19 cellular contexts compared by ENCODE assay signal in genomic region chr14:28759658-28760313, GRCh38. TPM values are rescaled to one million over a fixed set of nuclear protein-coding genes. Genes with fewer than 3 reads are reported as not detected.
DNase-seq lines count a peak whose midpoint lies in the region; ATAC-seq and TF ChIP-seq lines count a peak whose summit lies in the region.
"Had no signal": no experiment of that assay in that cellular context is flagged by ENCODE, and none has a peak within 500 bp of the region (broad histone marks: within the 10 kb centered on the region; RNA-seq: fewer than 3 reads in every experiment).

No MANE protein-coding gene starts in this region.

- WGBS in HUES64, result under 1% methylated on average over 36 of the region's 36 CpGs
- WGBS in endodermal cell (ENCODE audit: insufficient coverage in 1 of 2, insufficient read length in 1 of 2), 2 experiments, result 1 to 4% methylated on average over 25 to 36 of the region's 36 CpGs

- H3K27ac Mint-ChIP-seq in endodermal cell (peak overlapping the region; percentile 63), neural progenitor cell (no peak overlapping the region)
- H3K27ac Mint-ChIP-seq: activated naive CD4-positive, alpha-beta T cell treated with anti-CD3 and anti-CD28 coated beads, Interleukin-2, amount 10 ng/mL, durations not matched to agents 7 days and 5 days had no signal

- no peaks in the 10 kb centered on the region for H3K9me3 ChIP-seq in HUES64 (ENCODE audit: insufficient read depth, low read depth, low read length)
- H3K9me3 ChIP-seq in endodermal cell (ENCODE audit: control insufficient read depth, low read length), result no peaks in the 10 kb centered on the region
- H3K9me3 ChIP-seq in neural progenitor cell (ENCODE audit: low read depth), result no peaks in the 10 kb centered on the region
- H3K9me3 ChIP-seq in gastrocnemius medialis, result no peaks in the 10 kb centered on the region
- H3K9me3 ChIP-seq: esophagus muscularis mucosa had no signal

- in situ Hi-C loops in gastrocnemius medialis (cut with MboI; ENCODE audit: low sequenced_read_pairs in 4 of 4), result loop anchor here in 2 of 4 donors (25.0 kb wide), 2 partner anchors 778 to 1453 kb away; no protein-coding TSS in a partner anchor

- H3K27ac ChIP-seq in HUES64 (ENCODE audit: low read depth, low read length), result no peak overlapping the region
- no peak overlapping the region for H3K27ac ChIP-seq in endodermal cell (ENCODE audit: low read depth, low read length)
- H3K27ac ChIP-seq in neural progenitor cell, result no peak overlapping the region
- H3K27ac ChIP-seq in gastrocnemius medialis, result no peak overlapping the region
- H3K27ac ChIP-seq: BLaER1 treated with 17β-estradiol and CSF1 and Interleukin-3, amounts not matched to agents 10 nM and 100 nM; esophagus muscularis mucosa; stomach had no signal

- peaks cover 17% of the 10 kb centered on the region for H3F3A ChIP-seq in neural progenitor cell (ENCODE audit: low read depth)

- peaks cover 53% of the 10 kb centered on the region for H3K4me1 Mint-ChIP-seq in endodermal cell
- H3K4me1 Mint-ChIP-seq in neural progenitor cell, result peaks cover 40% of the 10 kb centered on the region
- H3K4me1 Mint-ChIP-seq: activated naive CD4-positive, alpha-beta T cell treated with anti-CD3 and anti-CD28 coated beads, Interleukin-2, amount 10 ng/mL, durations not matched to agents 7 days and 5 days had no signal

- H3K4me3 Mint-ChIP-seq in endodermal cell, result peak overlapping the region; percentile 43
- H3K4me3 Mint-ChIP-seq in neural progenitor cell, result peak overlapping the region; percentile 78
- H3K4me3 Mint-ChIP-seq: activated naive CD4-positive, alpha-beta T cell treated with anti-CD3 and anti-CD28 coated beads, Interleukin-2, amount 10 ng/mL, durations not matched to agents 7 days and 5 days had no signal

- H3K79me2 ChIP-seq in neural progenitor cell (ENCODE audit: low read depth), result no peaks in the 10 kb centered on the region

- H3K9me3 Mint-ChIP-seq in endodermal cell, result no peaks in the 10 kb centered on the region
- H3K9me3 Mint-ChIP-seq in neural progenitor cell, result no peaks in the 10 kb centered on the region
- H3K9me3 Mint-ChIP-seq: activated naive CD4-positive, alpha-beta T cell treated with anti-CD3 and anti-CD28 coated beads, Interleukin-2, amount 10 ng/mL, durations not matched to agents 7 days and 5 days had no signal

- TF ChIP-seq CTCF in endodermal cell (conservative IDR thresholded peaks at IDR 0.05), result no peak
- no peak for TF ChIP-seq CTCF in neural progenitor cell (IDR thresholded peaks at IDR 0.05)
- TF ChIP-seq CTCF in gastrocnemius medialis (IDR thresholded peaks at IDR 0.05 in 4 of 5, conservative IDR thresholded peaks at IDR 0.05 in 1 of 5), result no peak

- H3K27me3 ChIP-seq in HUES64 (ENCODE audit: insufficient read depth, low read length), result peaks cover 100% of the 10 kb centered on the region
- peaks cover 100% of the 10 kb centered on the region for H3K27me3 ChIP-seq in endodermal cell (ENCODE audit: control insufficient read depth, insufficient read depth, low read length, poor library complexity, severe bottlenecking)
- H3K27me3 ChIP-seq in neural progenitor cell, result peaks cover 100% of the 10 kb centered on the region
- peaks cover 96 to 100% (median 97%) of the 10 kb centered on the region in 3 donors for H3K27me3 ChIP-seq in gastrocnemius medialis

- intact Hi-C loops in gastrocnemius medialis (cut with DNase I; ENCODE audit: low total_unique reads), result no loop called here

- TF ChIP-seq POLR2A in gastrocnemius medialis (IDR thresholded peaks at IDR 0.05), result no peak

- H3K4me1 ChIP-seq in HUES64 (ENCODE audit: insufficient read depth, low read length) (peaks cover 35% of the 10 kb centered on the region), endodermal cell (ENCODE audit: control insufficient read depth, insufficient read depth, low read length) (peaks cover 7% of the 10 kb centered on the region), neural progenitor cell (peaks cover 16% of the 10 kb centered on the region), gastrocnemius medialis (no peaks in the 10 kb centered on the region)

- no peak for ATAC-seq in gastrocnemius medialis

- H3K4me2 ChIP-seq in neural progenitor cell, result peak overlapping the region; percentile 65
- H3K4me2 ChIP-seq: BLaER1 treated with 17β-estradiol and CSF1 and Interleukin-3, amounts not matched to agents 10 nM and 100 nM had no signal

- H3K36me3 ChIP-seq in HUES64 (ENCODE audit: insufficient read depth, low read length) (no peaks in the 10 kb centered on the region), endodermal cell (ENCODE audit: control insufficient read depth, insufficient read depth, low read length) (no peaks in the 10 kb centered on the region), neural progenitor cell (no peaks in the 10 kb centered on the region), gastrocnemius medialis (no peaks in the 10 kb centered on the region)
- H3K36me3 ChIP-seq: BLaER1 treated with 17β-estradiol and CSF1 and Interleukin-3, amounts not matched to agents 10 nM and 100 nM; esophagus muscularis mucosa; stomach had no signal

- H3K36me3 Mint-ChIP-seq in endodermal cell (ENCODE audit: low read depth) (no peaks in the 10 kb centered on the region), neural progenitor cell (no peaks in the 10 kb centered on the region)
- H3K36me3 Mint-ChIP-seq: activated naive CD4-positive, alpha-beta T cell treated with anti-CD3 and anti-CD28 coated beads, Interleukin-2, amount 10 ng/mL, durations not matched to agents 7 days and 5 days had no signal

- H3K27me3 Mint-ChIP-seq in endodermal cell (ENCODE audit: insufficient read depth) (peaks cover 99% of the 10 kb centered on the region), neural progenitor cell (ENCODE audit: insufficient read depth, low read depth) (peaks cover 94% of the 10 kb centered on the region)

- H3K9ac ChIP-seq in HUES64 (ENCODE audit: low read depth, low read length) (no peak overlapping the region), endodermal cell (ENCODE audit: extremely low read depth, low read length, poor library complexity, severe bottlenecking) (no peak overlapping the region), neural progenitor cell (no peak overlapping the region)
- H3K9ac ChIP-seq: BLaER1 treated with 17β-estradiol and CSF1 and Interleukin-3, amounts not matched to agents 10 nM and 100 nM had no signal

- DNase-seq in ELF-1 (ENCODE audit: low read depth, low spot score), result peak; percentile 36
- DNase-seq in endodermal cell, result peak; percentile 75
- peak; percentile 76 for DNase-seq in neural progenitor cell (ENCODE audit: low spot score)
- no peak for DNase-seq in NCI-H1092 (lab: John Stamatoyannopoulos, UW)
- no peak for DNase-seq in 8988T
- DNase-seq in activated CD8-positive, alpha-beta memory T cell treated with anti-CD3 and anti-CD28 coated beads, Interleukin-2, amount 50 U/mL, for 48 hours, result no peak
- no peak for DNase-seq in gastrocnemius medialis
- DNase-seq: activated CD8-positive, alpha-beta memory T cell treated with anti-CD3 and anti-CD28 coated beads for 24 hours; activated naive CD4-positive, alpha-beta T cell treated with anti-CD3 and anti-CD28 coated beads, Interleukin-2, amount 10 ng/mL, durations not matched to agents 7 days and 5 days; NCI-H1048; stomach; T1000 had no signal

- peak overlapping the region; percentile 27 for H2AFZ ChIP-seq in neural progenitor cell (replicated peaks)

- H4K20me1 ChIP-seq in neural progenitor cell (ENCODE audit: low read depth), result peaks cover 56% of the 10 kb centered on the region

- H3K4me3 ChIP-seq in HUES64 (ENCODE audit: low read length), result peak overlapping the region; percentile 9; the same call in 1 of the 2 replicates
- H3K4me3 ChIP-seq in endodermal cell (ENCODE audit: low read length), result peak overlapping the region; percentile 80
- peak overlapping the region; percentile 23 for H3K4me3 ChIP-seq in neural progenitor cell
- peak overlapping the region in 1 of 4 donors; percentile 40 for H3K4me3 ChIP-seq in gastrocnemius medialis
- H3K4me3 ChIP-seq: BLaER1 treated with 17β-estradiol and CSF1 and Interleukin-3, amounts not matched to agents 10 nM and 100 nM; stomach had no signal

RNA-seq across cellular contexts. Expression of gene FOXG1, which starts 6.8 kb away (rescaled TPM):
- 0.10 TPM for polyA plus RNA-seq in HUES64 (2013, experiment 1 of 2)
- not detected for polyA plus RNA-seq in HUES64 (2013, experiment 2 of 2)
- total RNA-seq in endodermal cell, result under 1 TPM; 0.04 to 0.07 TPM
- 0.82 TPM for polyA plus RNA-seq in endodermal cell (2013, experiment 1 of 2)
- 0.79 TPM for polyA plus RNA-seq in endodermal cell (2013, experiment 2 of 2)
- total RNA-seq in neural progenitor cell (ENCODE audit: low replicate concordance), result 0.69 and 1.5 TPM in 2 replicates
- not detected for total RNA-seq in gastrocnemius medialis
- total RNA-seq: chondrocyte, mononuclear cell, renal cortical epithelial cell, RPMI7951 had no signal

Comparison
In these comparisons a context has a peak if more than half of its experiments do, and no peak if none do; other contexts are left out.
1. DNase-seq: peak in ELF-1 (single experiment), endodermal cell (single experiment) and neural progenitor cell (single experiment); none in NCI-H1092 (single experiment), 8988T (single experiment), activated CD8-positive, alpha-beta memory T cell treated with anti-CD3 and anti-CD28 coated beads, Interleukin-2, amount 50 U/mL, for 48 hours (single experiment) and gastrocnemius medialis (0 of 2).